ENCODE assay signal across 8 cellular contexts in genomic region chr1:154154534-154155181, GRCh38. TPM values are rescaled to one million over a fixed set of nuclear protein-coding genes. Genes with fewer than 3 reads are reported as not detected.
DNase-seq lines count a peak whose midpoint lies in the region; ATAC-seq and TF ChIP-seq lines count a peak whose summit lies in the region.

Gene NUP210L (minus strand): TSS chr1:154155073.

- peak within 1 kb of the TSS; percentile 52 for H3K4me3 ChIP-seq in upper lobe of right lung

- peak within 1 kb of the TSS; percentile 94 for H3K27ac ChIP-seq in upper lobe of right lung

- no peaks in the 10 kb centered on the region for H3K27me3 Mint-ChIP-seq in dendritic cell treated with granulocyte-macrophage colony-stimulating factor and Interleukin-4, amounts not matched to agents 40 ng/mL and 50 ng/mL, for 4 days
- H3K27me3 Mint-ChIP-seq in memory B cell: no peaks in the 10 kb centered on the region

- no peak for TF ChIP-seq CTCF in upper lobe of right lung (IDR thresholded peaks at IDR 0.05)

- peaks cover 62% of the 10 kb centered on the region for H3K36me3 Mint-ChIP-seq in dendritic cell treated with granulocyte-macrophage colony-stimulating factor and Interleukin-4, amounts not matched to agents 40 ng/mL and 50 ng/mL, for 4 days (ENCODE audit: low read depth)
- peaks cover 20% of the 10 kb centered on the region for H3K36me3 Mint-ChIP-seq in memory B cell

- H3K27ac Mint-ChIP-seq in dendritic cell treated with granulocyte-macrophage colony-stimulating factor and Interleukin-4, amounts not matched to agents 40 ng/mL and 50 ng/mL, for 4 days: peak within 1 kb of the TSS; percentile 38
- peak within 1 kb of the TSS; percentile 83 for H3K27ac Mint-ChIP-seq in memory B cell

- H3K9me3 Mint-ChIP-seq in dendritic cell treated with granulocyte-macrophage colony-stimulating factor and Interleukin-4, amounts not matched to agents 40 ng/mL and 50 ng/mL, for 4 days: no peaks in the 10 kb centered on the region
- H3K9me3 Mint-ChIP-seq in memory B cell: no peaks in the 10 kb centered on the region

- H3K9me3 ChIP-seq in upper lobe of right lung: no peaks in the 10 kb centered on the region

- H3K27me3 ChIP-seq in upper lobe of right lung: no peaks in the 10 kb centered on the region

- intact Hi-C loops in dendritic cell treated with granulocyte-macrophage colony-stimulating factor and Interleukin-4, amounts not matched to agents 40 ng/mL and 50 ng/mL, for 4 days (cut with micrococcal nuclease): no loop called here
- intact Hi-C loops in upper lobe of right lung (cut with DNase I): no loop called here

- peaks cover 39% of the 10 kb centered on the region for H3K36me3 ChIP-seq in upper lobe of right lung

- H3K4me3 Mint-ChIP-seq in dendritic cell treated with granulocyte-macrophage colony-stimulating factor and Interleukin-4, amounts not matched to agents 40 ng/mL and 50 ng/mL, for 4 days: no peak within 1 kb of the TSS
- no peak within 1 kb of the TSS for H3K4me3 Mint-ChIP-seq in memory B cell

- H3K4me1 ChIP-seq in upper lobe of right lung: peaks cover 43% of the 10 kb centered on the region

- peak; percentile 52 for DNase-seq in activated effector memory CD4-positive, alpha-beta T cell treated with anti-CD3 and anti-CD28 coated beads, Interleukin-2, amount 50 U/mL, for 16 hours
- DNase-seq in activated effector memory CD4-positive, alpha-beta T cell treated with Interleukin-2 at 50 U/mL for 16 hours: no peak
- DNase-seq in memory B cell (ENCODE audit: low spot score in 2 of 2): no peak
- peak; percentile 94 for DNase-seq in upper lobe of right lung
- DNase-seq in KG1 (lab: John Stamatoyannopoulos, UW): no peak
- no peak for DNase-seq in DMS114 treated with DMSO at 0.1 percent for 48 hours (lab: John Stamatoyannopoulos, UW; ENCODE audit: unreplicated experiment)

- peaks cover 46% of the 10 kb centered on the region for H3K4me1 Mint-ChIP-seq in dendritic cell treated with granulocyte-macrophage colony-stimulating factor and Interleukin-4, amounts not matched to agents 40 ng/mL and 50 ng/mL, for 4 days (ENCODE audit: low read depth)
- peaks cover 24% of the 10 kb centered on the region for H3K4me1 Mint-ChIP-seq in memory B cell

- ATAC-seq in memory B cell (ENCODE audit: low read depth): no peak
- peak; percentile 88 for ATAC-seq in upper lobe of right lung
- no peak for ATAC-seq in GM19395 (IDR thresholded peaks at IDR 0.05; ENCODE audit: unreplicated experiment)

RNA-seq across cellular contexts. Expression of gene NUP210L, which starts in this region (rescaled TPM):
- 2.1 TPM for total RNA-seq in upper lobe of right lung

Comparison
In these comparisons a context has a peak if more than half of its experiments do, and no peak if none do; other contexts are left out.
1. DNase-seq: peak in activated effector memory CD4-positive, alpha-beta T cell treated with anti-CD3 and anti-CD28 coated beads, Interleukin-2, amount 50 U/mL, for 16 hours (single experiment) and upper lobe of right lung (single experiment); none in activated effector memory CD4-positive, alpha-beta T cell treated with Interleukin-2 at 50 U/mL for 16 hours (single experiment), memory B cell (0 of 2), KG1 (single experiment) and DMS114 treated with DMSO at 0.1 percent for 48 hours (single experiment).